ENCODE assay signal across 12 cellular contexts in the genomic region with DNA sequence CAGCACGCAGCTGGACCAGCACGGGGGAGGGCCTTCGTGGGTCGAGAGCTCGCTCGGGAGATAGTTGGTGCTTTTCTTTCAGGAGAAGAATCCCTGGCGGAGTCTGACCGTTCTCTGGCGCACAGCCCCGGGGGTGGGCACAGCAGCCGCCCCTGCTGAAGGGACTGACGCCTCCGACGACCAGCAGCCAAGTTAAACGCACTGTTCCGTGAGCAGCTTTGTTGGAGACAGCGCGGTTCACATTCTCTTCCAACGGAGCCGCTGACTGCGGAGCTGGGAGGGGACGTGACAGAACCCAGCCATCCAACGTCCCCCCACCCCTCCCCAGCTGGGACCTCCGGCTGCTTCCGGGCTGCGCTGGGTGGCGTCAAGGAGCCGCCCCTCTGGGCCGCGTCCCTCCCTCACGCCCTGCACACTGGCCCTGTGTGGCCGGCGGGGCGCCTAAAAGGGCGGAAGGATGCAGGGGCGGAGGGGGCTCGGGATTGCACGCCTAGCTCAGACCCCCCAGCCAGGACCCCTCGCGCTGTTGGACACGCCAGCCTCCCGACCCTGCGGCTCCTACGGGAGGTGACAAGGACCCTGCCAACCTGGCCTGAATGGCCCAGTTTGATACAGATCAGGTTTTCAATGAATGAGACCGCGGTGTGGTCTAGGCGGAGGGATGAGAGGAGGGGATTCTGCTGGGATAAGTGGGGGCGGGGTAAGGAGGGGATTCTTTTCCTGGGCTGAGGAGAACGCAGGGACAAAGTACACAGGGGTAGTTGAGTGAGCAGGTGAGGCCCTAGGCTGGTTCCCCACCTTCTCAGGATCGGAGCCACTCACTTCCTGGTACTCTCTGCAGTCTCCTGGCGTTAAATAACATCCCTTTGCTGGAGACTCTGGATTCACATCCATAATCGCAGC. TPM values are rescaled to one million over a fixed set of nuclear protein-coding genes. Genes with fewer than 3 reads are reported as not detected.
A peak's percentile ranks its signal among the peaks of the same experiment; 100 is the strongest.
DNase-seq lines count a peak whose midpoint lies in the region; ATAC-seq and TF ChIP-seq lines count a peak whose summit lies in the region.
"Had no signal": no experiment of that assay in that cellular context is flagged by ENCODE, and none has a peak within 500 bp of the region (broad histone marks: within the 10 kb centered on the region; RNA-seq: fewer than 3 reads in every experiment).

No MANE protein-coding gene starts in this region.

- no peak for TF ChIP-seq EP300 in stomach (IDR thresholded peaks at IDR 0.05)

- H3K36me3 ChIP-seq in GM23338 (ENCODE audit: insufficient read depth) (peaks cover 6% of the 10 kb centered on the region; the same call in 1 of the 2 replicates), lung (ENCODE audit: control insufficient read depth in 2 of 2, insufficient read depth in 2 of 2, low read length in 2 of 2) (no peaks in the 10 kb centered on the region), stomach (no peaks in the 10 kb centered on the region)

- no peak overlapping the region for H3K27ac Mint-ChIP-seq in GM23338
- H3K27ac Mint-ChIP-seq: activated T-helper 17 cell treated with anti-CD3 and anti-CD28 coated beads, Interleukin-2, amount 50 U/mL, for 72 hours; CD8-positive, alpha-beta T cell had no signal

- peak overlapping the region; percentile 74; the same call in 1 of the 2 replicates for H2AFZ ChIP-seq in GM23338

- no peaks in the 10 kb centered on the region for H3F3A ChIP-seq in GM23338 (replicated peaks; ENCODE audit: low read depth)

- ATAC-seq in GM23338 (peak; percentile 91), lung (ENCODE audit: insufficient read depth, low FRiP score) (peak; percentile 27), GM18519 (IDR thresholded peaks at IDR 0.05; ENCODE audit: low FRiP score, unreplicated experiment) (no peak), HG03139 (IDR thresholded peaks at IDR 0.05; ENCODE audit: unreplicated experiment) (no peak), HG03354 (IDR thresholded peaks at IDR 0.05; ENCODE audit: poor library complexity, severe bottlenecking, unreplicated experiment) (no peak)
- ATAC-seq: activated T-helper 17 cell treated with anti-CD3 and anti-CD28 coated beads, Interleukin-2, amount 50 U/mL, for 72 hours; CD8-positive, alpha-beta T cell had no signal

- peak overlapping the region; percentile 53 for H3K4me3 ChIP-seq in GM23338
- peak overlapping the region; percentile 53 for H3K4me3 ChIP-seq in epithelial cell of proximal tubule (ENCODE audit: low read depth, low read length)
- H3K4me3 ChIP-seq in lung = peak overlapping the region; percentile 0
- peak overlapping the region; percentile 31 to 36 (median 34) for H3K4me3 ChIP-seq in stomach

- peak overlapping the region; percentile 55; the same call in 2 of the 3 replicates for H3K4me3 Mint-ChIP-seq in GM23338
- H3K4me3 Mint-ChIP-seq: activated T-helper 17 cell treated with anti-CD3 and anti-CD28 coated beads, Interleukin-2, amount 50 U/mL, for 72 hours; CD8-positive, alpha-beta T cell had no signal

- H3K4me2 ChIP-seq in GM23338 = peak overlapping the region; percentile 71; the same call in 1 of the 2 replicates

- intact Hi-C loops in stomach (cut with DNase I; ENCODE audit: low total_unique reads) = no loop called here

- TF ChIP-seq CTCF in GM23338 (conservative IDR thresholded peaks at IDR 0.05; ENCODE audit: low read depth in 2 of 2) = no peak
- no peak for TF ChIP-seq CTCF in epithelial cell of proximal tubule (conservative IDR thresholded peaks at IDR 0.05; ENCODE audit: low read depth, low read length)
- TF ChIP-seq CTCF in lung (IDR thresholded peaks at IDR 0.05; ENCODE audit: control extremely low read depth, extremely low read depth) = no peak
- no peak for TF ChIP-seq CTCF in stomach (IDR thresholded peaks at IDR 0.05)

- TF ChIP-seq POLR2A in stomach (IDR thresholded peaks at IDR 0.05) = no peak

- H4K20me1 ChIP-seq in GM23338 (replicated peaks; ENCODE audit: insufficient read depth) = peaks cover 10% of the 10 kb centered on the region

- H3K9me3 Mint-ChIP-seq in GM23338 = no peaks in the 10 kb centered on the region
- H3K9me3 Mint-ChIP-seq: activated T-helper 17 cell treated with anti-CD3 and anti-CD28 coated beads, Interleukin-2, amount 50 U/mL, for 72 hours had no signal

- 57 to 71% methylated on average over 47 to 52 of the region's 52 CpGs for WGBS in lung, 2 donors
- 41 to 61% (median 59%) methylated on average over 33 to 52 of the region's 52 CpGs for WGBS in stomach, 5 donors

- no peaks in the 10 kb centered on the region for H3K9me2 ChIP-seq in GM23338 (ENCODE audit: insufficient read depth)

- H3K27me3 ChIP-seq in GM23338 (ENCODE audit: insufficient read depth) (no peaks in the 10 kb centered on the region), lung (ENCODE audit: control insufficient read depth, insufficient read depth) (no peaks in the 10 kb centered on the region), stomach (no peaks in the 10 kb centered on the region)

- H3K79me2 ChIP-seq in GM23338 (replicated peaks; ENCODE audit: insufficient read depth) = peaks cover 22% of the 10 kb centered on the region

- H3K27me3 Mint-ChIP-seq in GM23338 (ENCODE audit: insufficient read depth, low read depth, poor library complexity) = no peaks in the 10 kb centered on the region
- H3K27me3 Mint-ChIP-seq: activated T-helper 17 cell treated with anti-CD3 and anti-CD28 coated beads, Interleukin-2, amount 50 U/mL, for 72 hours had no signal

- no peaks in the 10 kb centered on the region for H3K4me1 ChIP-seq in GM23338 (ENCODE audit: insufficient read depth)
- no peaks in the 10 kb centered on the region for H3K4me1 ChIP-seq in lung (ENCODE audit: control insufficient read depth in 2 of 2, insufficient read depth in 2 of 2, low read length in 2 of 2)
- peaks cover 0 to 5% (median 0%) of the 10 kb centered on the region in 4 donors for H3K4me1 ChIP-seq in stomach

- peaks cover 19% of the 10 kb centered on the region for H3K36me3 Mint-ChIP-seq in GM23338 (ENCODE audit: low read depth)
- H3K36me3 Mint-ChIP-seq: CD8-positive, alpha-beta T cell had no signal

- H3K9me3 ChIP-seq in lung (ENCODE audit: control insufficient read depth in 2 of 2, insufficient read depth in 1 of 2, low read length in 1 of 2) (no peaks in the 10 kb centered on the region), stomach (no peaks in the 10 kb centered on the region)

- DNase-seq in GM23338 (ENCODE audit: low spot score) = peak; percentile 51
- DNase-seq in epithelial cell of proximal tubule (ENCODE audit: low read depth) = no peak
- DNase-seq in lung (ENCODE audit: low spot score) = no peak
- DNase-seq in stomach = no peak
- no peak for DNase-seq in activated CD4-positive, alpha-beta T cell treated with anti-CD3 and anti-CD28 coated beads for 48 hours
- DNase-seq: CD8-positive, alpha-beta T cell; stimulated activated CD8-positive, alpha-beta memory T cell treated with anti-CD3 and anti-CD28 coated beads, Interleukin-4, amount 100 ng/mL, for 48 hours had no signal

- no peak overlapping the region for H3K27ac ChIP-seq in GM23338 (ENCODE audit: low read depth)
- H3K27ac ChIP-seq in lung (ENCODE audit: low read depth in 1 of 2, low read length in 1 of 2) = no peak overlapping the region
- H3K27ac ChIP-seq in stomach = no peak overlapping the region

- peaks cover 9% of the 10 kb centered on the region for H3K4me1 Mint-ChIP-seq in GM23338
- H3K4me1 Mint-ChIP-seq: activated T-helper 17 cell treated with anti-CD3 and anti-CD28 coated beads, Interleukin-2, amount 50 U/mL, for 72 hours had no signal

TF ChIP-seq in GM23338, 12 proteins besides CTCF, POLR2A, EP300 and RAD21 (continues in another document):
- TF ChIP-seq, protein P1, sequence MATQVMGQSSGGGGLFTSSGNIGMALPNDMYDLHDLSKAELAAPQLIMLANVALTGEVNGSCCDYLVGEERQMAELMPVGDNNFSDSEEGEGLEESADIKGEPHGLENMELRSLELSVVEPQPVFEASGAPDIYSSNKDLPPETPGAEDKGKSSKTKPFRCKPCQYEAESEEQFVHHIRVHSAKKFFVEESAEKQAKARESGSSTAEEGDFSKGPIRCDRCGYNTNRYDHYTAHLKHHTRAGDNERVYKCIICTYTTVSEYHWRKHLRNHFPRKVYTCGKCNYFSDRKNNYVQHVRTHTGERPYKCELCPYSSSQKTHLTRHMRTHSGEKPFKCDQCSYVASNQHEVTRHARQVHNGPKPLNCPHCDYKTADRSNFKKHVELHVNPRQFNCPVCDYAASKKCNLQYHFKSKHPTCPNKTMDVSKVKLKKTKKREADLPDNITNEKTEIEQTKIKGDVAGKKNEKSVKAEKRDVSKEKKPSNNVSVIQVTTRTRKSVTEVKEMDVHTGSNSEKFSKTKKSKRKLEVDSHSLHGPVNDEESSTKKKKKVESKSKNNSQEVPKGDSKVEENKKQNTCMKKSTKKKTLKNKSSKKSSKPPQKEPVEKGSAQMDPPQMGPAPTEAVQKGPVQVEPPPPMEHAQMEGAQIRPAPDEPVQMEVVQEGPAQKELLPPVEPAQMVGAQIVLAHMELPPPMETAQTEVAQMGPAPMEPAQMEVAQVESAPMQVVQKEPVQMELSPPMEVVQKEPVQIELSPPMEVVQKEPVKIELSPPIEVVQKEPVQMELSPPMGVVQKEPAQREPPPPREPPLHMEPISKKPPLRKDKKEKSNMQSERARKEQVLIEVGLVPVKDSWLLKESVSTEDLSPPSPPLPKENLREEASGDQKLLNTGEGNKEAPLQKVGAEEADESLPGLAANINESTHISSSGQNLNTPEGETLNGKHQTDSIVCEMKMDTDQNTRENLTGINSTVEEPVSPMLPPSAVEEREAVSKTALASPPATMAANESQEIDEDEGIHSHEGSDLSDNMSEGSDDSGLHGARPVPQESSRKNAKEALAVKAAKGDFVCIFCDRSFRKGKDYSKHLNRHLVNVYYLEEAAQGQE (IDR thresholded peaks at IDR 0.05; ENCODE audit: unreplicated experiment) = no peak
- no peak for TF ChIP-seq NANOG (IDR thresholded peaks at IDR 0.05; ENCODE audit: borderline replicate concordance)
- TF ChIP-seq ZNF114 (CRISPR knock-in tag; IDR thresholded peaks at IDR 0.05) = no peak
- no peak for TF ChIP-seq POLR2AphosphoS5 (IDR thresholded peaks at IDR 0.05; ENCODE audit: low read depth)
- no peak for TF ChIP-seq STAT1 (IDR thresholded peaks at IDR 0.05; ENCODE audit: unreplicated experiment)
- no peak for TF ChIP-seq JUNB (IDR thresholded peaks at IDR 0.05; ENCODE audit: unreplicated experiment)
- TF ChIP-seq ZNF331 (CRISPR knock-in tag; IDR thresholded peaks at IDR 0.05; ENCODE audit: low read depth) = no peak
- no peak for TF ChIP-seq EZH2 (IDR thresholded peaks at IDR 0.05; ENCODE audit: low read depth, unreplicated experiment)

RNA-seq across cellular contexts. Expression of a gene that starts 36.4 kb away (rescaled TPM):
- 4.2 and 6.9 TPM in 2 replicates for total RNA-seq in GM23338 (2014; rRNA removed; shearing (Covaris generic))
- polyA plus RNA-seq in GM23338 (2016; fragmentation: Nextera tagmentation; extraction: Ambion mirVana) = 5.6 and 7.3 TPM in 2 replicates
- total RNA-seq in epithelial cell of proximal tubule = 2.3 and 5.0 TPM in 2 replicates
- 1 to 10 TPM; 3.0 to 3.5 TPM for total RNA-seq in lung
- 1 to 10 TPM; 1.3 to 1.9 TPM for polyA plus RNA-seq in lung
- 10 to 100 TPM in 1 of 5 donors, 1 to 10 TPM in 3, not detected in 1; 1.8 to 18.7 (median 3.5) TPM for total RNA-seq in stomach
- polyA plus RNA-seq in stomach = 1 to 10 TPM in 1 of 3 donors, under 1 TPM in 2; 0.62 to 3.1 (median 0.76) TPM

RNA-seq across cellular contexts. Expression of a gene that starts 54.7 kb away (rescaled TPM):
- total RNA-seq in GM23338 (2014; rRNA removed; shearing (Covaris generic)) = 3.0 and 7.0 TPM in 2 replicates
- polyA plus RNA-seq in GM23338 (2016; fragmentation: Nextera tagmentation; extraction: Ambion mirVana) (12.9 and 17.3 TPM in 2 replicates), lung (not detected), stomach (not detected)
- total RNA-seq in epithelial cell of proximal tubule (not detected in 2 replicates), lung (not detected), stomach (not detected)
- total RNA-seq: activated T-helper 17 cell treated with anti-CD3 and anti-CD28 coated beads, Interleukin-2, amount 50 U/mL, for 72 hours; CD8-positive, alpha-beta T cell; mesenteric fat pad had no signal

Comparison
In these comparisons a context has a peak if more than half of its experiments do, and no peak if none do; other contexts are left out.
1. ATAC-seq: peak in GM23338 (single experiment) and lung (single experiment); none in GM18519 (single experiment), HG03139 (single experiment) and HG03354 (single experiment).
2. H3K4me3 ChIP-seq: peak in every context shown above with its lines; median percentile 53 in GM23338; 53 in epithelial cell of proximal tubule; 34 in stomach; 0 in lung.